Comparison of ENCODE assay signal across 8 cellular contexts in genomic region chr9:111661150-111661801, GRCh38.
DNase-seq lines count a peak whose midpoint lies in the region; ATAC-seq and TF ChIP-seq lines count a peak whose summit lies in the region.

GNG10 (plus strand) TSS chr9:111661605; CDS start chr9:111661635, 30 bp downstream.

- H3K27ac ChIP-seq in substantia nigra (ENCODE audit: low read depth, low read length, poor library complexity, severe bottlenecking): peak within 1 kb of the TSS; percentile 50

- peak; percentile 73 for ATAC-seq in GM19467 (IDR thresholded peaks at IDR 0.05; ENCODE audit: unreplicated experiment)

- DNase-seq in DMS114 treated with DMSO at 0.1 percent for 48 hours (lab: John Stamatoyannopoulos, UW; ENCODE audit: unreplicated experiment): peak; percentile 14
- peak; percentile 45 for DNase-seq in HPDE6-E6E7 (ENCODE audit: extremely low spot score)
- peak; percentile 74 for DNase-seq in activated naive CD4-positive, alpha-beta T cell treated with Interleukin-2 at 50 U/mL for 16 hours
- DNase-seq in germinal center (ENCODE audit: low spot score): peak; percentile 89
- peak in 49 of 56 donors; percentile 5 to 74 (median 45) for DNase-seq in nucleus accumbens (lab: John Stamatoyannopoulos, UW)
- peak in 43 of 49 donors; percentile 4 to 75 (median 37) for DNase-seq in substantia nigra (lab: John Stamatoyannopoulos, UW)

- TF ChIP-seq POLR2A in Raji (IDR thresholded peaks at IDR 0.05; ENCODE audit: insufficient read depth, low read depth, low read length): peak; percentile 53

Comparison
In these comparisons a context has a peak if more than half of its experiments do, and no peak if none do; other contexts are left out.
1. Peak in every context shown above with its lines: DNase-seq, ATAC-seq and H3K27ac ChIP-seq.
2. DNase-seq: peak in every context shown above with its lines; median percentile 89 in germinal center; 74 in activated naive CD4-positive, alpha-beta T cell treated with Interleukin-2 at 50 U/mL for 16 hours; 45 in HPDE6-E6E7; 45 in nucleus accumbens; 37 in substantia nigra; 14 in DMS114 treated with DMSO at 0.1 percent for 48 hours.